1 cellular context compared by ENCODE assay signal in the genomic region with DNA sequence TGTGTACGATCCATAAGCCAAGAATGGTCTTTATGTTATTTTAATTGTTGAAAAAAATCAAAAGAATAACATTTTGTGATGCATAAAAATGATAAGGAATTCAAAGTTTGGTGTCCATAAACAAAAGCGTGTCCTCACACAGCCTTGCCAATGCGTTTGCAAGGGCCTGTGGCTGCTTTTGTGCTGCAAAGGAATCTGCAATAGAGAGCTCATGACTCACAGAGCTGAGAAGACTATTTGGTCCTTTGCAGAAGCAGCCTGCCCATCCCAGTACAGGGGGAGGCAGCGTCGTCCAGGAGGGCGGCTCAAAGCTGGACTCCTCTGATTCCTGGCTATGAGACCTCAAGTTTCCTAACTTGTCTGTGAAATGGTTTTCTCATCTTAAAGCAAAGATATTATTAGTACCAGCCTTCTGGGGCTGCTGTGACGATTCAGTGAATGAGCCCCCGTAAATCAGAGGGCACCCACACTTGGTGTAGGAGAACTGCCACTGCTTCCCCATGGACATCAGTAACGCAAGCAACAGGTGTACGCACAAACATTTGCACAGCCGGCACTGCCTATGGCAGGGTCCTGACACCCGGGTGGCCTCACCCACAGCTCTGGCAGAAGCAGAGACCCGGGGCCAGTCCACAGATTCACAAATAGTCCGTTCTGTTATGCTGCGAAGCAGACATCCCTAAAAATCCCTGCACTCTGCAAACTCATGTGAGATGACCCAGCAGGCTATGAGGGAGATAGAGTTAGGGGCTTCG.
TF ChIP-seq lines count a peak whose summit lies in the region.

No MANE protein-coding gene starts in this region.

TF ChIP-seq in IMR-90, 13 proteins besides CTCF, POLR2A, EP300 and RAD21:
- TF ChIP-seq CEBPB (IDR thresholded peaks at IDR 0.05; ENCODE audit: low read depth, low read length) (peak; percentile 55), MAFK (IDR thresholded peaks at IDR 0.05; ENCODE audit: low read depth, low read length) (no peak), FOS (IDR thresholded peaks at IDR 0.05; ENCODE audit: low read depth, low read length) (peak; percentile 59), CHD1 (IDR thresholded peaks at IDR 0.05; ENCODE audit: low read depth, low read length) (no peak), NFE2L2 (IDR thresholded peaks at IDR 0.05; ENCODE audit: low read depth, low read length) (no peak), SMC3 (IDR thresholded peaks at IDR 0.05; ENCODE audit: low read depth, low read length) (peak; percentile 23; the same call in 1 of the 2 replicates)
